ENCODE assay signal across 8 cellular contexts in the genomic region with DNA sequence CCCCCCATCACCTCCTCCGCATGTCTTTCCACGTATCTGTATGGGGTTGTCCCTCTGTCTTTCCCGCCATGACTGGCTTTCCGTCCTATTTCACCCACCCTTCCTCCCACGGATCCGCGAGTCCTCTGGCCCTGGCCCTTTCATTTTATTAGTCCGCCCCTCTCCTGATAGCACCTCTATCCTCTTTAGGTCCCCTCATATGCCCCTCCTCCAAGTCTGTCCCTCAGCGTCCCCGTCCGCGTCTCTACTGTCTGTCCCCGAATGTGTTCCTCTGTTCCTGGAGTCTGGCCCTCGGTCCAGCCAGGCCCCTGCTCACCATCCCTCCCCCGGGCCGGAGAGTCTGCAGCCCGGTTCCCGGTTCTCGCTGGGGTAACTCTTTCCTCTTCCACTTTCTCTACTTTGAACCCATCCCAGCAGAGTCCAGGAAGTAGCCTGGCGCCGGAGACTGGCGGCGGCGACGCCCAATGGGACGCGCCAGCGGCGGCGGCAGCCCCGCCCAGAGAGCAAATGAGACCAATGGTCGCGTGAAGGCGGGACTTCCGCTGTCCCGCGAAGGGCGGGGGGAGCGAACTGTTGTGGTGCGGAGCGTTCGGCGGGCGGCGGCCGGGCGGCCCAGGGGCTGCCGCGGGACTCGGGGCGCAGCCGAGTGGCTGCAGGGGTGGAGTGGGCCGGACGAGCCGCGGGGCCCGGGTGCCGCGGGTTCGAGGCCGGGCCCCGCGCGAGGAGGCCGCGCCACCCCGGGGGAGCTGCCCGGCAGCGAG. TPM values are rescaled to one million over a fixed set of nuclear protein-coding genes. Genes with fewer than 3 reads are reported as not detected.
DNase-seq lines count a peak whose midpoint lies in the region; ATAC-seq, FAIRE-seq and TF ChIP-seq lines count a peak whose summit lies in the region.

Gene SAP30L (plus strand): TSS at position 576 of the 761 bp plus-strand sequence. CDS start 608 bp downstream, outside the sequence.

- ATAC-seq in GM19395 (IDR thresholded peaks at IDR 0.05; ENCODE audit: unreplicated experiment) (peak; percentile 92), HG03558 (IDR thresholded peaks at IDR 0.05; ENCODE audit: extremely low read depth, unreplicated experiment) (peak; percentile 94), HepG2 (peak; percentile 93)

- H3K4me3 ChIP-seq in HepG2 (replicated peaks in 1 of 3; ENCODE audit: insufficient read depth in 1 of 3, low read depth in 2 of 3, low read length in 3 of 3): peak within 1 kb of the TSS; percentile 81 to 97 (median 94)

- no peak for TF ChIP-seq EP300 in HepG2 (IDR thresholded peaks at IDR 0.05; ENCODE audit: low read depth in 2 of 2, low read length in 2 of 2)
- no peak for TF ChIP-seq EP300 in HepG2 (CRISPR knock-in tag; IDR thresholded peaks at IDR 0.05; ENCODE audit: borderline replicate concordance)

- no peaks in the 10 kb centered on the region for H3K9me3 ChIP-seq in HepG2 (ENCODE audit: low read length)

- peaks cover 0 to 14% of the 10 kb centered on the region in 2 experiments; a peak in 4 of 5 replicates for H3K36me3 ChIP-seq in HepG2 (replicated peaks in 1 of 2; ENCODE audit: control insufficient read depth in 1 of 2, insufficient read depth in 2 of 2, low read length in 2 of 2)

- peaks cover 23% of the 10 kb centered on the region for H3K79me2 ChIP-seq in HepG2 (ENCODE audit: insufficient read depth, low read length)

- peak within 1 kb of the TSS; percentile 78 for H3K9ac ChIP-seq in HepG2 (ENCODE audit: insufficient read depth, low read depth, low read length)

- peaks cover 41% of the 10 kb centered on the region for H3K36me3 Mint-ChIP-seq in dendritic cell treated with granulocyte-macrophage colony-stimulating factor and Interleukin-4, amounts not matched to agents 40 ng/mL and 50 ng/mL, for 4 days (ENCODE audit: low read depth)

- POLR2A ChIA-PET in HepG2 (lab: Yijun Ruan, JAX): interaction anchor here (1.4 kb wide), 1 partner anchor 255 kb away, joined by 5 read pairs; the partner anchor contains the start of gene GALNT10

- no peak for TF ChIP-seq RAD21 in HepG2 (CRISPR knock-in tag; IDR thresholded peaks at IDR 0.05)

- H2AFZ ChIP-seq in HepG2 (ENCODE audit: low read length): peak within 1 kb of the TSS; percentile 6

- intact Hi-C loops in dendritic cell treated with granulocyte-macrophage colony-stimulating factor and Interleukin-4, amounts not matched to agents 40 ng/mL and 50 ng/mL, for 4 days (cut with micrococcal nuclease): loop anchor here (2.0 to 10.0 kb wide), 3 partner anchors 255 to 407 kb away; partner anchors contain the start of genes FAM114A2, GALNT10, LARP1 and MFAP3
- intact Hi-C loops in HepG2 (cut with micrococcal nuclease; ENCODE audit: unreplicated experiment): loop anchor here (1.0 to 2.0 kb wide), 2 partner anchors 20 to 23 kb away; no protein-coding TSS in a partner anchor

- no TSS peak for BruUV-seq in HepG2 (replicated peaks; lab: Mats Ljungman, UMichigan)

- peak within 1 kb of the TSS; percentile 90 for H3K27ac Mint-ChIP-seq in dendritic cell treated with granulocyte-macrophage colony-stimulating factor and Interleukin-4, amounts not matched to agents 40 ng/mL and 50 ng/mL, for 4 days

- H3K4me1 Mint-ChIP-seq in dendritic cell treated with granulocyte-macrophage colony-stimulating factor and Interleukin-4, amounts not matched to agents 40 ng/mL and 50 ng/mL, for 4 days (ENCODE audit: low read depth): peaks cover 36% of the 10 kb centered on the region

- H4K20me1 ChIP-seq in HepG2 (ENCODE audit: insufficient read depth, low read length): peaks cover 11% of the 10 kb centered on the region

- peak within 1 kb of the TSS; percentile 72 for H3K27ac ChIP-seq in HepG2 (ENCODE audit: extremely low read length, insufficient read depth, low read length)

- DNase-seq in CD1c-positive myeloid dendritic cell (ENCODE audit: extremely low spot score) (peak; percentile 99), NCI-H774 (lab: John Stamatoyannopoulos, UW) (peak; percentile 89), HepG2 (ENCODE audit: low spot score) (peak; percentile 89)
- DNase-seq in activated CD4-positive, alpha-beta T cell treated with anti-CD3 and anti-CD28 coated beads, Interleukin-2, amount 50 U/mL, for 4 hours: peak; percentile 92
- DNase-seq in stimulated activated CD4-positive, alpha-beta T cell treated with anti-CD3 and anti-CD28 coated beads, Interleukin-2, amount 100 ng/mL, for 48 hours: peak; percentile 94 to 95

- H3K9me3 Mint-ChIP-seq in dendritic cell treated with granulocyte-macrophage colony-stimulating factor and Interleukin-4, amounts not matched to agents 40 ng/mL and 50 ng/mL, for 4 days: no peaks in the 10 kb centered on the region

- no peak for FAIRE-seq in HepG2 (lab: Jason Lieb, UNC)

- H3K4me2 ChIP-seq in HepG2 (ENCODE audit: low read depth, low read length): peak within 1 kb of the TSS; percentile 97

- H3K4me1 ChIP-seq in HepG2 (ENCODE audit: insufficient read depth, low read length): peaks cover 34% of the 10 kb centered on the region

- CTCF ChIA-PET in HepG2 (lab: Yijun Ruan, JAX; ENCODE audit: low intra/inter-chr PET ratio, low total read pairs): no interaction called here

- H3K27me3 ChIP-seq in HepG2 (ENCODE audit: control insufficient read depth in 1 of 2, insufficient read depth in 2 of 2, low read length in 2 of 2): no peaks in the 10 kb centered on the region

- WGBS in HepG2 (ENCODE audit: low lambda C conversion rate): under 1% methylated on average over 32 of the region's 69 CpGs

- in situ Hi-C loops in HepG2 (cut with HindIII; ENCODE audit: extremely low pct_ligation_motif_present, low pct_unique_long_range_greater_than_20kb): no loop called here

- TF ChIP-seq CTCF in HepG2 (CRISPR knock-in tag; IDR thresholded peaks at IDR 0.05): no peak

- TF ChIP-seq POLR2A in HepG2 (IDR thresholded peaks at IDR 0.05; ENCODE audit: insufficient read depth in 1 of 2, low read depth in 2 of 2, low read length in 2 of 2): peak; percentile 71 to 82

- H3K4me3 Mint-ChIP-seq in dendritic cell treated with granulocyte-macrophage colony-stimulating factor and Interleukin-4, amounts not matched to agents 40 ng/mL and 50 ng/mL, for 4 days: peak within 1 kb of the TSS; percentile 95

- H3K27me3 Mint-ChIP-seq in dendritic cell treated with granulocyte-macrophage colony-stimulating factor and Interleukin-4, amounts not matched to agents 40 ng/mL and 50 ng/mL, for 4 days: no peaks in the 10 kb centered on the region

TF ChIP-seq in HepG2, 621 proteins besides CTCF, POLR2A, EP300 and RAD21 (continues in another document):
- TF ChIP-seq NFKB2 (CRISPR knock-in tag; IDR thresholded peaks at IDR 0.05; ENCODE audit: borderline replicate concordance): peak; percentile 62
- TF ChIP-seq TP53 (CRISPR knock-in tag; conservative IDR thresholded peaks at IDR 0.05): no peak
- TF ChIP-seq SMAD3 (CRISPR knock-in tag; IDR thresholded peaks at IDR 0.05): peak; percentile 63
- TF ChIP-seq TSC22D2 (CRISPR knock-in tag; IDR thresholded peaks at IDR 0.05; ENCODE audit: borderline replicate concordance): no peak
- no peak for TF ChIP-seq ZNF282 (IDR thresholded peaks at IDR 0.05; ENCODE audit: partially characterized antibody)
- TF ChIP-seq ZMYM4 (CRISPR knock-in tag; IDR thresholded peaks at IDR 0.05): 0 out of 2 replicates have a peak, but pooled peaks have one; percentile 53
- TF ChIP-seq TEAD3 (CRISPR knock-in tag; optimal IDR thresholded peaks at IDR 0.05; ENCODE audit: borderline replicate concordance): peak; percentile 20
- TF ChIP-seq MYNN (CRISPR knock-in tag; IDR thresholded peaks at IDR 0.05; ENCODE audit: low read depth): 0 out of 2 replicates have a peak, but pooled peaks have one; percentile 73
- peak; percentile 80; the same call in 1 of the 2 replicates for TF ChIP-seq SP5 (CRISPR knock-in tag; IDR thresholded peaks at IDR 0.05; ENCODE audit: borderline replicate concordance, low read depth)
- TF ChIP-seq MIER2 (CRISPR knock-in tag; IDR thresholded peaks at IDR 0.05): no peak
- TF ChIP-seq ZNF180 (CRISPR knock-in tag; IDR thresholded peaks at IDR 0.05; ENCODE audit: borderline replicate concordance, low read depth): no peak
- TF ChIP-seq, protein P1, sequence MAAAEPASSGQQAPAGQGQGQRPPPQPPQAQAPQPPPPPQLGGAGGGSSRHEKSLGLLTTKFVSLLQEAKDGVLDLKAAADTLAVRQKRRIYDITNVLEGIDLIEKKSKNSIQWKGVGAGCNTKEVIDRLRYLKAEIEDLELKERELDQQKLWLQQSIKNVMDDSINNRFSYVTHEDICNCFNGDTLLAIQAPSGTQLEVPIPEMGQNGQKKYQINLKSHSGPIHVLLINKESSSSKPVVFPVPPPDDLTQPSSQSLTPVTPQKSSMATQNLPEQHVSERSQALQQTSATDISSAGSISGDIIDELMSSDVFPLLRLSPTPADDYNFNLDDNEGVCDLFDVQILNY (CRISPR knock-in tag; conservative IDR thresholded peaks at IDR 0.05): 0 out of 2 replicates have a peak, but pooled peaks have one; percentile 25
- TF ChIP-seq ZNF746 (CRISPR knock-in tag; IDR thresholded peaks at IDR 0.05): no peak
- TF ChIP-seq BORCS8-MEF2B (CRISPR knock-in tag; IDR thresholded peaks at IDR 0.05): peak; percentile 76; the same call in 1 of the 2 replicates

RNA-seq across cellular contexts. Expression of gene SAP30L, which starts in this region (rescaled TPM):
- 35.1 and 37.2 TPM in 2 replicates for total RNA-seq in HepG2 (2016; rRNA removed; fragmentation: Illumina TruSeq; extraction: Trizol)
- 43.5 and 52.9 TPM in 2 replicates for total RNA-seq in HepG2 (2016; cell fraction: cytosol; rRNA removed; fragmentation: Illumina TruSeq; extraction: Trizol; ENCODE audit: low read depth)
- 29.8 and 32.1 TPM in 2 replicates for total RNA-seq in HepG2 (2016; cell fraction: insoluble cytoplasmic fraction; rRNA removed; fragmentation: Illumina TruSeq; extraction: Trizol)
- 68.1 and 69.8 TPM in 2 replicates for total RNA-seq in HepG2 (2016; cell fraction: membrane; rRNA removed; fragmentation: Illumina TruSeq; extraction: Trizol)
- 18.6 and 21.2 TPM in 2 replicates for total RNA-seq in HepG2 (2016; cell fraction: nucleus; rRNA removed; fragmentation: Illumina TruSeq; extraction: Trizol)
- polyA plus RNA-seq in HepG2 (2011; rRNA removed): 22.7 and 27.9 TPM in 2 replicates
- polyA plus RNA-seq in HepG2 (2011; cell fraction: cytosol; rRNA removed): 13.3 and 17.8 TPM in 2 replicates
- 11.4 and 19.9 TPM in 2 replicates for polyA plus RNA-seq in HepG2 (2011; cell fraction: nucleus; rRNA removed)
- 25.2 and 38.3 TPM in 2 replicates for polyA plus RNA-seq in HepG2 (2012)
- 53.9 and 56.6 TPM in 2 replicates for polyA plus RNA-seq in HepG2 (2016; cell fraction: cytosol; fragmentation: Illumina TruSeq; extraction: Trizol; ENCODE audit: low read depth)
- polyA plus RNA-seq in HepG2 (2016; cell fraction: insoluble cytoplasmic fraction; fragmentation: Illumina TruSeq; extraction: Trizol; ENCODE audit: low read depth): 37.5 and 38.4 TPM in 2 replicates
- 62.1 and 69.0 TPM in 2 replicates for polyA plus RNA-seq in HepG2 (2016; cell fraction: membrane; fragmentation: Illumina TruSeq; extraction: Trizol; ENCODE audit: low read depth)
- polyA plus RNA-seq in HepG2 (2016; cell fraction: nucleus; fragmentation: Illumina TruSeq; extraction: Trizol; ENCODE audit: insufficient read depth, low read depth): 35.7 and 47.1 TPM in 2 replicates
- polyA minus RNA-seq in HepG2 (2011; rRNA and poly(A)+ RNA removed; ENCODE audit: low replicate concordance): 6.8 and 18.8 TPM in 2 replicates
- 7.7 and 13.8 TPM in 2 replicates for polyA minus RNA-seq in HepG2 (2011; cell fraction: cytosol; rRNA and poly(A)+ RNA removed)
- 8.1 and 9.5 TPM in 2 replicates for polyA minus RNA-seq in HepG2 (2011; cell fraction: nucleus; rRNA and poly(A)+ RNA removed)

Comparison
In these comparisons a context has a peak if more than half of its experiments do, and no peak if none do; other contexts are left out.
1. Peak in every context shown above with its lines: DNase-seq, ATAC-seq, H3K4me3 ChIP-seq and H3K27ac ChIP-seq.